14 cellular contexts compared by ENCODE assay signal in genomic region chr12:118145113-118145797, GRCh38. TPM values are rescaled to one million over a fixed set of nuclear protein-coding genes. Genes with fewer than 3 reads are reported as not detected.
DNase-seq lines count a peak whose midpoint lies in the region; ATAC-seq and TF ChIP-seq lines count a peak whose summit lies in the region.
"Had no signal": no experiment of that assay in that cellular context is flagged by ENCODE, and none has a peak within 500 bp of the region (broad histone marks: within the 10 kb centered on the region; RNA-seq: fewer than 3 reads in every experiment).

No MANE protein-coding gene starts in this region.

- no peak overlapping the region for H3K27ac ChIP-seq in left ventricle myocardium inferior (replicated peaks)
- no peak overlapping the region for H3K27ac ChIP-seq in GM23248
- H3K27ac ChIP-seq: testis had no signal

- H3K27me3 Mint-ChIP-seq in Calu3 (ENCODE audit: unreplicated experiment) = no peaks in the 10 kb centered on the region
- H3K27me3 Mint-ChIP-seq in dendritic cell treated with granulocyte-macrophage colony-stimulating factor and Interleukin-4, amounts not matched to agents 40 ng/mL and 50 ng/mL, for 4 days = no peaks in the 10 kb centered on the region

- WGBS in GM23248 (ENCODE audit: low coverage in 1 of 2, low lambda C conversion rate in 2 of 2, missing lambda C conversion rate in 2 of 2), 2 experiments = 91% methylated on average over 7 of the region's 7 CpGs

- peaks cover 6% of the 10 kb centered on the region for H3F3A ChIP-seq in GM23248 (ENCODE audit: insufficient read depth)

- no peak overlapping the region for H3K27ac Mint-ChIP-seq in Calu3 (ENCODE audit: unreplicated experiment)
- H3K27ac Mint-ChIP-seq in dendritic cell treated with granulocyte-macrophage colony-stimulating factor and Interleukin-4, amounts not matched to agents 40 ng/mL and 50 ng/mL, for 4 days = peak overlapping the region; percentile 15

- no peaks in the 10 kb centered on the region for H3K9me3 Mint-ChIP-seq in Calu3 (ENCODE audit: low read depth, unreplicated experiment)
- H3K9me3 Mint-ChIP-seq in dendritic cell treated with granulocyte-macrophage colony-stimulating factor and Interleukin-4, amounts not matched to agents 40 ng/mL and 50 ng/mL, for 4 days = no peaks in the 10 kb centered on the region

- no peak overlapping the region for H3K4me2 ChIP-seq in GM23248 (ENCODE audit: unreplicated experiment)

- no peak overlapping the region for H2AFZ ChIP-seq in GM23248

- ATAC-seq in GM18868 (IDR thresholded peaks at IDR 0.05; ENCODE audit: unreplicated experiment) (peak; percentile 59), HG03354 (IDR thresholded peaks at IDR 0.05; ENCODE audit: poor library complexity, severe bottlenecking, unreplicated experiment) (peak; percentile 52)
- ATAC-seq: left lobe of liver had no signal

- intact Hi-C loops in Calu3 (cut with micrococcal nuclease; ENCODE audit: unreplicated experiment) (no loop called here), left ventricle myocardium inferior (cut with micrococcal nuclease) (no loop called here)
- intact Hi-C loops in dendritic cell treated with granulocyte-macrophage colony-stimulating factor and Interleukin-4, amounts not matched to agents 40 ng/mL and 50 ng/mL, for 4 days (cut with micrococcal nuclease) = no loop called here

- H3K36me3 ChIP-seq in left ventricle myocardium inferior (peaks cover 76% of the 10 kb centered on the region), GM23248 (ENCODE audit: low read depth) (peaks cover 33% of the 10 kb centered on the region; the same call in 1 of the 2 replicates)

- H3K36me3 Mint-ChIP-seq in Calu3 (ENCODE audit: insufficient read depth, unreplicated experiment) = peaks cover 76% of the 10 kb centered on the region
- H3K36me3 Mint-ChIP-seq in dendritic cell treated with granulocyte-macrophage colony-stimulating factor and Interleukin-4, amounts not matched to agents 40 ng/mL and 50 ng/mL, for 4 days (ENCODE audit: low read depth) = peaks cover 92% of the 10 kb centered on the region

- H3K9me2 ChIP-seq in GM23248 (ENCODE audit: insufficient read depth) = no peaks in the 10 kb centered on the region

- H3K4me3 Mint-ChIP-seq in Calu3 (ENCODE audit: low read depth, unreplicated experiment) = no peak overlapping the region
- no peak overlapping the region for H3K4me3 Mint-ChIP-seq in dendritic cell treated with granulocyte-macrophage colony-stimulating factor and Interleukin-4, amounts not matched to agents 40 ng/mL and 50 ng/mL, for 4 days

- H3K4me3 ChIP-seq in left ventricle myocardium inferior (no peak overlapping the region), GM23248 (no peak overlapping the region)
- H3K4me3 ChIP-seq: testis had no signal

- DNase-seq in Calu3 (no peak), left ventricle myocardium inferior (no peak), NCI-H1417 treated with DMSO at 0.1 percent for 48 hours (lab: John Stamatoyannopoulos, UW) (no peak), NCI-H2081 (lab: John Stamatoyannopoulos, UW) (no peak), GM23248 (no peak)
- DNase-seq: activated effector memory CD4-positive, alpha-beta T cell treated with Interleukin-2 at 50 U/mL for 16 hours; foreskin melanocyte; NCI-H1105 treated with DMSO at 0.1 percent for 48 hours; stimulated activated CD4-positive, alpha-beta T cell treated with anti-CD3 and anti-CD28 coated beads, Interleukin-4, amount 100 ng/mL, for 4 hours; testis had no signal

- peaks cover 23% of the 10 kb centered on the region for H3K79me2 ChIP-seq in GM23248 (ENCODE audit: insufficient read depth)

- H3K27me3 ChIP-seq in left ventricle myocardium inferior (ENCODE audit: low read depth) (no peaks in the 10 kb centered on the region), GM23248 (replicated peaks; ENCODE audit: insufficient read depth) (no peaks in the 10 kb centered on the region)
- H3K27me3 ChIP-seq: testis had no signal

- TF ChIP-seq CTCF in Calu3 (IDR thresholded peaks at IDR 0.05; ENCODE audit: unreplicated experiment) (no peak), left ventricle myocardium inferior (IDR thresholded peaks at IDR 0.05; ENCODE audit: borderline replicate concordance) (no peak)

- no peaks in the 10 kb centered on the region for H4K20me1 ChIP-seq in GM23248 (ENCODE audit: insufficient read depth)

- H3K4me1 ChIP-seq in left ventricle myocardium inferior (peaks cover 37% of the 10 kb centered on the region), GM23248 (ENCODE audit: insufficient read depth) (no peaks in the 10 kb centered on the region)
- H3K4me1 ChIP-seq: testis had no signal

- in situ Hi-C loops in GM23248 (cut with MboI) = loop anchor here (25.0 kb wide), 1 partner anchor 258 kb away; no protein-coding TSS in a partner anchor

- CTCF ChIA-PET in Calu3 (lab: Charles Lee) = no interaction called here

- TSS peak; percentile 88 for BruUV-seq in Calu3 (replicated peaks; lab: Mats Ljungman, UMichigan)

- H3K4me1 Mint-ChIP-seq in Calu3 (ENCODE audit: low read depth, unreplicated experiment) = no peaks in the 10 kb centered on the region
- H3K4me1 Mint-ChIP-seq in dendritic cell treated with granulocyte-macrophage colony-stimulating factor and Interleukin-4, amounts not matched to agents 40 ng/mL and 50 ng/mL, for 4 days (ENCODE audit: low read depth) = peaks cover 6% of the 10 kb centered on the region

- no peak overlapping the region for H3K9ac ChIP-seq in GM23248

- H3K9me3 ChIP-seq in left ventricle myocardium inferior (replicated peaks) = no peaks in the 10 kb centered on the region
- H3K9me3 ChIP-seq in GM23248 (ENCODE audit: low read depth) = no peaks in the 10 kb centered on the region
- H3K9me3 ChIP-seq: testis had no signal

RNA-seq across cellular contexts. Expression of gene PEBP1, which starts 9.3 kb away (rescaled TPM):
- total RNA-seq in Calu3 (2022) (99.8 and 109 TPM in 2 replicates), left ventricle myocardium inferior (461 TPM)
- 217 and 267 TPM in 2 replicates for total RNA-seq in GM23248 (2014; rRNA removed; shearing (Covaris generic))
- polyA plus RNA-seq in GM23248 (2016; fragmentation: Nextera tagmentation; extraction: Ambion mirVana) = 345 and 350 TPM in 2 replicates

RNA-seq across cellular contexts. Expression of gene VSIG10, which starts 41.4 kb away (rescaled TPM):
- total RNA-seq in Calu3 (2022) (52.0 and 53.6 TPM in 2 replicates), left ventricle myocardium inferior (12.1 TPM)
- total RNA-seq in GM23248 (2014; rRNA removed; shearing (Covaris generic)) = 11.6 and 40.1 TPM in 2 replicates
- polyA plus RNA-seq in GM23248 (2016; fragmentation: Nextera tagmentation; extraction: Ambion mirVana) = 8.5 and 11.5 TPM in 2 replicates
